12 cellular contexts compared by ENCODE assay signal in genomic region chr12:65937181-65937641, GRCh38.
A peak's percentile ranks its signal among the peaks of the same experiment; 100 is the strongest.
DNase-seq lines count a peak whose midpoint lies in the region; ATAC-seq and TF ChIP-seq lines count a peak whose summit lies in the region.
"Had no signal": no experiment of that assay in that cellular context is flagged by ENCODE, and none has a peak within 500 bp of the region (broad histone marks: within the 10 kb centered on the region; RNA-seq: fewer than 3 reads in every experiment).

No MANE protein-coding gene starts in this region.

- peaks cover 2% of the 10 kb centered on the region for H4K20me1 ChIP-seq in osteoblast (ENCODE audit: insufficient read depth, low read length)

- no peaks in the 10 kb centered on the region for H3K9me3 ChIP-seq in osteoblast (ENCODE audit: low read depth, low read length)
- H3K9me3 ChIP-seq: stomach had no signal

- no peak overlapping the region for H2AFZ ChIP-seq in osteoblast (ENCODE audit: low read length)

- no peak overlapping the region for H3K4me2 ChIP-seq in osteoblast (ENCODE audit: insufficient read depth, low read length)

- H3K27ac ChIP-seq in osteoblast (ENCODE audit: low read depth, low read length): peak overlapping the region; percentile 29
- no peak overlapping the region for H3K27ac ChIP-seq in caudate nucleus (ENCODE audit: low read depth, low read length)
- H3K27ac ChIP-seq: WERI-Rb-1 had no signal

- peaks cover 58% of the 10 kb centered on the region for H3K79me2 ChIP-seq in osteoblast (ENCODE audit: insufficient read depth, low read length)

- TF ChIP-seq CTCF in osteoblast (IDR thresholded peaks at IDR 0.05; ENCODE audit: extremely low read depth, low read depth, low read length): no peak

- no peaks in the 10 kb centered on the region for H3K27me3 ChIP-seq in osteoblast (ENCODE audit: insufficient read depth, low read length)
- H3K27me3 ChIP-seq: stomach had no signal

- H3K4me1 ChIP-seq in osteoblast (ENCODE audit: insufficient read depth, low read length): peaks cover 70% of the 10 kb centered on the region

- DNase-seq in EH (ENCODE audit: low read depth) (peak; percentile 92), fibroblast of peridontal ligament (ENCODE audit: extremely low read depth) (peak; percentile 89), osteoblast (ENCODE audit: insufficient read length, low spot score, missing footprints) (no peak), iPS-NIHi7 (ENCODE audit: extremely low spot score) (no peak), caudate nucleus (lab: John Stamatoyannopoulos, UW) (no peak)
- DNase-seq: NCI-H510A, SHP77 treated with DMSO at 0.1 percent for 48 hours, stomach, WERI-Rb-1 had no signal

- no peak overlapping the region for H3K4me3 ChIP-seq in osteoblast (ENCODE audit: insufficient read depth, low read length)
- H3K4me3 ChIP-seq: stomach had no signal

- ATAC-seq in HG03439 (IDR thresholded peaks at IDR 0.05; ENCODE audit: unreplicated experiment): no peak
- ATAC-seq in GM18873 (IDR thresholded peaks at IDR 0.05; ENCODE audit: low FRiP score, unreplicated experiment): no peak

- peaks cover 42% of the 10 kb centered on the region for H3K36me3 ChIP-seq in osteoblast (ENCODE audit: insufficient read depth, low read length)
- H3K36me3 ChIP-seq: stomach, WERI-Rb-1 had no signal

TF ChIP-seq in PFSK-1, 5 proteins besides CTCF, POLR2A, EP300 and RAD21:
- TF ChIP-seq POLR2AphosphoS5 (IDR thresholded peaks at IDR 0.05; ENCODE audit: low read depth, low read length): peak; percentile 32; the same call in 1 of the 2 replicates
- TF ChIP-seq TAF1 (IDR thresholded peaks at IDR 0.05; ENCODE audit: borderline replicate concordance, insufficient read depth, low read length): no peak
- TF ChIP-seq REST (IDR thresholded peaks at IDR 0.05; ENCODE audit: insufficient read depth in 1 of 2, low read depth in 2 of 2, low read length in 2 of 2): peak in 1 of 2 experiments; percentile 51; a peak in 2 of 4 replicates
- no peak for TF ChIP-seq FOXP2 (optimal IDR thresholded peaks at IDR 0.05; ENCODE audit: borderline replicate concordance, extremely low read depth, extremely low read length, insufficient read depth)
- TF ChIP-seq SIN3A (IDR thresholded peaks at IDR 0.05; ENCODE audit: borderline replicate concordance, insufficient read depth, low read length): peak; percentile 19; the same call in 1 of the 2 replicates

Comparison
In these comparisons a context has a peak if more than half of its experiments do, and no peak if none do; other contexts are left out.
1. DNase-seq: peak in EH (single experiment) and fibroblast of peridontal ligament (single experiment); none in osteoblast (single experiment), iPS-NIHi7 (single experiment) and caudate nucleus (0 of 61).